ENCODE assay signal across 16 cellular contexts in genomic region chr10:125599194-125599593, GRCh38.
"Had no signal": no experiment of that assay in that cellular context is flagged by ENCODE, and none has a peak within 500 bp of the region (broad histone marks: within the 10 kb centered on the region; RNA-seq: fewer than 3 reads in every experiment).

No MANE protein-coding gene starts in this region.

- H3K27me3 Mint-ChIP-seq: activated CD4-positive, alpha-beta T cell treated with anti-CD3 and anti-CD28 coated beads for 36 hours had no signal

- H3K27me3 ChIP-seq: left lung, stomach, vagina had no signal

- H3K27ac ChIP-seq: gastrocnemius medialis, left lung, stomach, vagina had no signal

- DNase-seq: activated CD4-positive, alpha-beta T cell treated with anti-CD3 and anti-CD28 coated beads for 36 hours; activated CD8-positive, alpha-beta memory T cell treated with anti-CD3 and anti-CD28 coated beads for 24 hours; activated gamma-delta T cell; cerebellar nuclear complex; effector CD4-positive, alpha-beta T cell; gastrocnemius medialis; head of caudate nucleus; left lung; nephron progenitor cell; nucleus accumbens; stomach; trophoblast cell had no signal

- H3K4me3 ChIP-seq: gastrocnemius medialis, left lung, stomach, vagina had no signal

- H3K4me1 Mint-ChIP-seq: activated CD4-positive, alpha-beta T cell treated with anti-CD3 and anti-CD28 coated beads for 36 hours; activated naive CD4-positive, alpha-beta T cell treated with anti-CD3 and anti-CD28 coated beads, Interleukin-2, amount 50 U/mL, for 24 hours; mesothelial cell of epicardium; nephron progenitor cell had no signal

- H3K36me3 Mint-ChIP-seq: activated naive CD4-positive, alpha-beta T cell treated with anti-CD3 and anti-CD28 coated beads, Interleukin-2, amount 50 U/mL, for 24 hours; mesothelial cell of epicardium had no signal

- H3K4me1 ChIP-seq: gastrocnemius medialis, left lung, stomach, vagina had no signal

- ATAC-seq: activated CD4-positive, alpha-beta T cell treated with anti-CD3 and anti-CD28 coated beads for 36 hours; gastrocnemius medialis; left lung; WTC11 had no signal

- H3K36me3 ChIP-seq: gastrocnemius medialis, left lung, stomach, vagina had no signal

- H3K9me3 ChIP-seq: gastrocnemius medialis, vagina had no signal

- H3K27ac Mint-ChIP-seq: activated CD4-positive, alpha-beta T cell treated with anti-CD3 and anti-CD28 coated beads for 36 hours; activated naive CD4-positive, alpha-beta T cell treated with anti-CD3 and anti-CD28 coated beads, Interleukin-2, amount 50 U/mL, for 24 hours; mesothelial cell of epicardium; nephron progenitor cell; WTC11 had no signal

- H3K4me3 Mint-ChIP-seq: activated CD4-positive, alpha-beta T cell treated with anti-CD3 and anti-CD28 coated beads for 36 hours; activated naive CD4-positive, alpha-beta T cell treated with anti-CD3 and anti-CD28 coated beads, Interleukin-2, amount 50 U/mL, for 24 hours; mesothelial cell of epicardium; nephron progenitor cell; WTC11 had no signal
